In the genomic region with DNA sequence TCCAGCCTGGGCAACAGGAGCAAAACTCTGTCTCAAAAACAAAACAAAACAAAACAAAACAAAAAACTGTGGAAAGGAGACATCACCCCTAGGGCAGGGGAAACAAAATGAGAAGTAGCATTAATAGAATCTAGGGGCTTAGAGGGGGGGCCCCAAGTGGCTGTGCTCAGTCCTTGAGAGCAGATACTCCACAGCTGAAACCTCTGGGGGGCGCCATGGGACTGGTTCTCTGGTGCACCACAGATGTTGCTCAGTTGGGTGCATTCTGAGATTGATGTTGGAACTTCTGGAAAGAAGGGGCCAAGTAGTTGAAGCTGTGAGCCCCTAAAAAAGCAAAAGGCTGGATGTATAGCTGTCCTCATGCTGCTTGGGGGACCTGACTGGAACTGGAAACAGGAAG, we compare ENCODE assay signal across 9 cellular contexts. TPM values are rescaled to one million over a fixed set of nuclear protein-coding genes. Genes with fewer than 3 reads are reported as not detected.
A peak's percentile ranks its signal among the peaks of the same experiment; 100 is the strongest.
DNase-seq lines count a peak whose midpoint lies in the region; ATAC-seq and TF ChIP-seq lines count a peak whose summit lies in the region.
"Had no signal": no experiment of that assay in that cellular context is flagged by ENCODE, and none has a peak within 500 bp of the region (broad histone marks: within the 10 kb centered on the region; RNA-seq: fewer than 3 reads in every experiment).

No MANE protein-coding gene starts in this region.

- POLR2A ChIA-PET in HEK293T (lab: Yijun Ruan, JAX) = no interaction called here

- H3K27me3 ChIP-seq in NT2/D1 (ENCODE audit: insufficient read depth, insufficient read length) = no peaks in the 10 kb centered on the region

- H3K4me3 ChIP-seq in AG09309 (ENCODE audit: control insufficient read depth, low read depth, low read length) (no peak overlapping the region), NT2/D1 (ENCODE audit: insufficient read length, low read depth) (no peak overlapping the region), mucosa of descending colon (no peak overlapping the region)

- H3K36me3 ChIP-seq in NT2/D1 (ENCODE audit: insufficient read depth, insufficient read length, low read length) = no peaks in the 10 kb centered on the region
- H3K36me3 ChIP-seq in mucosa of descending colon (ENCODE audit: low read depth) = no peaks in the 10 kb centered on the region

- ATAC-seq in mucosa of descending colon = peak; percentile 53

- CTCF ChIA-PET in HEK293T (lab: Yijun Ruan, JAX) = interaction anchor here (0.7 kb wide), 1 partner anchor 463 kb away, joined by 5 read pairs; no protein-coding TSS in a partner anchor

- DNase-seq in AG09309 (ENCODE audit: low read depth) (no peak), NT2/D1 (ENCODE audit: low read depth, low spot score) (peak; percentile 15), mucosa of descending colon (peak in 2 of 3 donors; percentile 69), SKM-1 (lab: John Stamatoyannopoulos, UW; ENCODE audit: unreplicated experiment) (no peak), HEK293T (ENCODE audit: extremely low spot score) (no peak), A172 (ENCODE audit: low spot score) (no peak), NCI-H1105 treated with DMSO at 0.1 percent for 48 hours (lab: John Stamatoyannopoulos, UW) (no peak)
- peak; percentile 34 for DNase-seq in activated T-helper 9 cell treated with anti-CD3 and anti-CD28 coated beads, Interleukin-2, amount 50 U/mL, for 16 hours (ENCODE audit: low read depth)
- DNase-seq: NCI-H510A treated with DMSO at 0.1 percent for 48 hours had no signal

- H3K9me3 ChIP-seq in NT2/D1 (ENCODE audit: insufficient read depth, low read length) = peaks cover 6% of the 10 kb centered on the region; the same call in 1 of the 2 replicates
- H3K9me3 ChIP-seq in mucosa of descending colon = peaks cover 5% of the 10 kb centered on the region

- intact Hi-C loops in mucosa of descending colon (cut with DNase I, micrococcal nuclease) = no loop called here

- peak; percentile 8 for TF ChIP-seq CTCF in AG09309 (IDR thresholded peaks at IDR 0.05; ENCODE audit: control insufficient read depth, insufficient read depth, low read depth, low read length, missing control alignments)
- no peak for TF ChIP-seq CTCF in mucosa of descending colon (IDR thresholded peaks at IDR 0.05)

- H3K9ac ChIP-seq in NT2/D1 (ENCODE audit: insufficient read length, low read depth) = no peak overlapping the region

- no peaks in the 10 kb centered on the region for H3K4me1 ChIP-seq in NT2/D1 (ENCODE audit: insufficient read depth, insufficient read length)
- H3K4me1 ChIP-seq in mucosa of descending colon (ENCODE audit: low read depth) = no peaks in the 10 kb centered on the region

TF ChIP-seq in HEK293T, 16 proteins besides CTCF, POLR2A, EP300 and RAD21:
- TF ChIP-seq CTBP1 (IDR thresholded peaks at IDR 0.05; ENCODE audit: borderline replicate concordance) (no peak), L3MBTL2 (conservative IDR thresholded peaks at IDR 0.05) (no peak), FOXA1 (IDR thresholded peaks at IDR 0.05) (no peak), LEF1 (IDR thresholded peaks at IDR 0.05; ENCODE audit: borderline replicate concordance) (no peak)

RNA-seq across cellular contexts. Expression of a gene that starts 11.8 kb away (rescaled TPM):
- 100 to 1,000 TPM; 104 to 215 (median 174) TPM for total RNA-seq in mucosa of descending colon
- total RNA-seq in A172 (2014; rRNA removed; shearing (Covaris generic)) = 9.7 and 11.1 TPM in 2 replicates

Comparison
In these comparisons a context has a peak if more than half of its experiments do, and no peak if none do; other contexts are left out.
1. DNase-seq: peak in NT2/D1 (single experiment), activated T-helper 9 cell treated with anti-CD3 and anti-CD28 coated beads, Interleukin-2, amount 50 U/mL, for 16 hours (single experiment) and mucosa of descending colon (2 of 3); none in AG09309 (single experiment), SKM-1 (single experiment), HEK293T (single experiment), A172 (single experiment) and NCI-H1105 treated with DMSO at 0.1 percent for 48 hours (single experiment).